2 cellular contexts compared by ENCODE assay signal in genomic region chr13:42228527-42228926, GRCh38.
TF ChIP-seq lines count a peak whose summit lies in the region.

No MANE protein-coding gene starts in this region.

TF ChIP-seq in HepG2, 621 proteins besides CTCF, POLR2A, EP300 and RAD21:
- no peak for TF ChIP-seq ZUFSP (CRISPR knock-in tag; IDR thresholded peaks at IDR 0.05; ENCODE audit: borderline replicate concordance)
- TF ChIP-seq BCL3 (CRISPR knock-in tag; IDR thresholded peaks at IDR 0.05): no peak
- TF ChIP-seq ZNF710 (CRISPR knock-in tag; IDR thresholded peaks at IDR 0.05; ENCODE audit: borderline replicate concordance): no peak
- 0 out of 2 replicates have a peak, but pooled peaks have one; percentile 77 for TF ChIP-seq U2AF2 (IDR thresholded peaks at IDR 0.05; ENCODE audit: low read depth, low read length)

TF ChIP-seq in GM23338, 12 proteins besides CTCF, POLR2A, EP300 and RAD21 (continued from another document):
- TF ChIP-seq ZNF462 (CRISPR knock-in tag; IDR thresholded peaks at IDR 0.05) (no peak), ZNF114 (CRISPR knock-in tag; IDR thresholded peaks at IDR 0.05) (no peak), REST (IDR thresholded peaks at IDR 0.05; ENCODE audit: unreplicated experiment) (no peak)
